Comparison of ENCODE assay signal across 23 cellular contexts in genomic region chr3:32113566-32113965, GRCh38.
DNase-seq lines count a peak whose midpoint lies in the region; ATAC-seq lines count a peak whose summit lies in the region.
"Had no signal": no experiment of that assay in that cellular context is flagged by ENCODE, and none has a peak within 500 bp of the region (broad histone marks: within the 10 kb centered on the region; RNA-seq: fewer than 3 reads in every experiment).

No MANE protein-coding gene starts in this region.

- H3K27ac Mint-ChIP-seq in T-helper 1 cell treated with Interleukin-12 subunit alpha and Interleukin-12 subunit beta and Interleukin-4 antibody, amounts not matched to agents 30 μg/mL and 1 μg/mL, for 36 hours, result peak overlapping the region; percentile 96
- peak overlapping the region; percentile 87 to 94 for H3K27ac Mint-ChIP-seq in effector memory CD8-positive, alpha-beta T cell
- H3K27ac Mint-ChIP-seq in stimulated activated effector memory CD8-positive, alpha-beta T cell treated with anti-CD3 and anti-CD28 coated beads, Interleukin-12 subunit alpha, Interleukin-12 subunit beta, amount 100 ng/mL, for 72 hours, result peak overlapping the region; percentile 96

- H3K4me1 Mint-ChIP-seq in T-helper 1 cell treated with Interleukin-12 subunit alpha and Interleukin-12 subunit beta and Interleukin-4 antibody, amounts not matched to agents 30 μg/mL and 1 μg/mL, for 36 hours (ENCODE audit: low read depth), result peaks cover 37% of the 10 kb centered on the region
- peaks cover 35 to 51% of the 10 kb centered on the region in 2 donors for H3K4me1 Mint-ChIP-seq in effector memory CD8-positive, alpha-beta T cell (ENCODE audit: low read depth in 2 of 2)
- peaks cover 50% of the 10 kb centered on the region for H3K4me1 Mint-ChIP-seq in stimulated activated effector memory CD8-positive, alpha-beta T cell treated with anti-CD3 and anti-CD28 coated beads, Interleukin-12 subunit alpha, Interleukin-12 subunit beta, amount 100 ng/mL, for 72 hours

- H3K36me3 Mint-ChIP-seq in T-helper 1 cell treated with Interleukin-12 subunit alpha and Interleukin-12 subunit beta and Interleukin-4 antibody, amounts not matched to agents 30 μg/mL and 1 μg/mL, for 36 hours (ENCODE audit: low read depth), result peaks cover 18% of the 10 kb centered on the region
- H3K36me3 Mint-ChIP-seq in effector memory CD8-positive, alpha-beta T cell (ENCODE audit: insufficient read depth), result peaks cover 19% of the 10 kb centered on the region
- peaks cover 14% of the 10 kb centered on the region for H3K36me3 Mint-ChIP-seq in stimulated activated effector memory CD8-positive, alpha-beta T cell treated with anti-CD3 and anti-CD28 coated beads, Interleukin-12 subunit alpha, Interleukin-12 subunit beta, amount 100 ng/mL, for 72 hours

- H3K4me3 Mint-ChIP-seq in T-helper 1 cell treated with Interleukin-12 subunit alpha and Interleukin-12 subunit beta and Interleukin-4 antibody, amounts not matched to agents 30 μg/mL and 1 μg/mL, for 36 hours, result peak overlapping the region; percentile 85
- peak overlapping the region; percentile 67 to 88 for H3K4me3 Mint-ChIP-seq in effector memory CD8-positive, alpha-beta T cell
- H3K4me3 Mint-ChIP-seq in stimulated activated effector memory CD8-positive, alpha-beta T cell treated with anti-CD3 and anti-CD28 coated beads, Interleukin-12 subunit alpha, Interleukin-12 subunit beta, amount 100 ng/mL, for 72 hours, result peak overlapping the region; percentile 78

- no peaks in the 10 kb centered on the region for H3K27me3 Mint-ChIP-seq in T-helper 1 cell treated with Interleukin-12 subunit alpha and Interleukin-12 subunit beta and Interleukin-4 antibody, amounts not matched to agents 30 μg/mL and 1 μg/mL, for 36 hours (ENCODE audit: low read depth)
- no peaks in the 10 kb centered on the region for H3K27me3 Mint-ChIP-seq in effector memory CD8-positive, alpha-beta T cell

- ATAC-seq in effector memory CD8-positive, alpha-beta T cell (replicated peaks), result no peak
- ATAC-seq in stimulated activated effector memory CD8-positive, alpha-beta T cell treated with anti-CD3 and anti-CD28 coated beads, Interleukin-12 subunit alpha, Interleukin-12 subunit beta, amount 100 ng/mL, for 72 hours, result peak; percentile 85
- no peak for ATAC-seq in HG03108 (IDR thresholded peaks at IDR 0.05; ENCODE audit: unreplicated experiment)
- ATAC-seq: sciatic nerve had no signal

- peaks cover 5% of the 10 kb centered on the region for H3K9me3 Mint-ChIP-seq in T-helper 1 cell treated with Interleukin-12 subunit alpha and Interleukin-12 subunit beta and Interleukin-4 antibody, amounts not matched to agents 30 μg/mL and 1 μg/mL, for 36 hours
- no peaks in the 10 kb centered on the region for H3K9me3 Mint-ChIP-seq in effector memory CD8-positive, alpha-beta T cell
- peaks cover 2% of the 10 kb centered on the region for H3K9me3 Mint-ChIP-seq in stimulated activated effector memory CD8-positive, alpha-beta T cell treated with anti-CD3 and anti-CD28 coated beads, Interleukin-12 subunit alpha, Interleukin-12 subunit beta, amount 100 ng/mL, for 72 hours
- H3K9me3 Mint-ChIP-seq: activated T-cell treated with anti-CD3 and anti-CD28 coated beads, Interleukin-2, amount 50 U/mL, for 4 hours had no signal

- DNase-seq in activated CD4-positive, alpha-beta T cell treated with anti-CD3 and anti-CD28 coated beads for 48 hours, result peak; percentile 12
- DNase-seq in activated CD4-positive, alpha-beta T cell treated with anti-CD3 and anti-CD28 coated beads, Interleukin-2, amount 50 U/mL, for 1 hour, result no peak
- DNase-seq in effector memory CD8-positive, alpha-beta T cell, result no peak
- DNase-seq in stimulated activated effector memory CD8-positive, alpha-beta T cell treated with anti-CD3 and anti-CD28 coated beads, Interleukin-12 subunit alpha, Interleukin-12 subunit beta, amount 100 ng/mL, for 72 hours (ENCODE audit: low spot score in 2 of 2), result no peak
- DNase-seq in OCI-M2 (lab: John Stamatoyannopoulos, UW; ENCODE audit: unreplicated experiment) (no peak), ecto neural progenitor cell (ENCODE audit: low spot score) (no peak)
- DNase-seq: activated CD4-positive, CD25-positive, alpha-beta regulatory T cell; activated T-cell treated with anti-CD3 and anti-CD28 coated beads, Interleukin-2, amount 50 U/mL, for 4 hours; adrenal gland; cortex of kidney; DMS 273 treated with DMSO at 0.1 percent for 48 hours; foreskin fibroblast; GF-D8; hippocampal formation; islet precursor cell; NCI-H1436; NCI-H2171 treated with DMSO at 0.1 percent for 48 hours; NCI-H748 treated with DMSO at 0.1 percent for 48 hours; ovary; PC-9 had no signal
